ENCODE assay signal across 12 cellular contexts in the genomic region with DNA sequence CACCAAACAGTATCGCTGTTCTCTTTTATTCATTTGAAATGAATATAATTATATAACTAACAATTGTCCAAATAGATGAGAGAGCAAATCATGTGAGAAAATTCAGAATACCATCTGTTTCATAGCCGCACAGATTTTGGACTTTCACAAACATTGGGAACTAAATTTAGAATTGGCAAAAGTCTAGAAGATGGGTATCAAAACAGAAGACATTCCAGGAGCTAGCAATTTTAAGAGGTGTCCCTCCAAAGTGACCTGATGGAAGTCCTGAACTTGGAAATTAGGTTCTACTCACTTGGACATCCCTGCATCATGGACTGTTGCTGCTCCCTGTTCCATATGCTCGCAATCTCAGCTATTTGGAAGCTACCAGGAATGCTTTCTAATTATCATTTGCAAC. TPM values are rescaled to one million over a fixed set of nuclear protein-coding genes. Genes with fewer than 3 reads are reported as not detected.
DNase-seq lines count a peak whose midpoint lies in the region; ATAC-seq and TF ChIP-seq lines count a peak whose summit lies in the region.
"Had no signal": no experiment of that assay in that cellular context is flagged by ENCODE, and none has a peak within 500 bp of the region (broad histone marks: within the 10 kb centered on the region; RNA-seq: fewer than 3 reads in every experiment).

No MANE protein-coding gene starts in this region.

- POLR2A ChIA-PET in MCF 10A (lab: Yijun Ruan, JAX) = interaction anchor here (0.8 to 1.0 kb wide), 2 partner anchors 12 to 13 kb away, joined by 3 read pairs; no protein-coding TSS in a partner anchor

- H3K9ac ChIP-seq in mammary epithelial cell (ENCODE audit: insufficient read depth, low read length) = no peak overlapping the region

- H3F3A ChIP-seq in GM23338 (replicated peaks; ENCODE audit: low read depth) = no peaks in the 10 kb centered on the region

- H3K36me3 Mint-ChIP-seq in MCF 10A (ENCODE audit: insufficient read depth, unreplicated experiment) (no peaks in the 10 kb centered on the region), GM23338 (ENCODE audit: low read depth) (no peaks in the 10 kb centered on the region; the same call in 2 of the 3 replicates)

- TF ChIP-seq CTCF in mammary epithelial cell (conservative IDR thresholded peaks at IDR 0.05 in 1 of 2, IDR thresholded peaks at IDR 0.05 in 1 of 2; ENCODE audit: extremely low read depth in 1 of 2, insufficient read depth in 1 of 2, low read depth in 1 of 2, low read length in 2 of 2) (no peak), MCF 10A (IDR thresholded peaks at IDR 0.05; ENCODE audit: unreplicated experiment) (no peak), GM23338 (conservative IDR thresholded peaks at IDR 0.05; ENCODE audit: low read depth in 2 of 2) (no peak)

- no peaks in the 10 kb centered on the region for H3K4me1 Mint-ChIP-seq in MCF 10A (ENCODE audit: insufficient read depth, unreplicated experiment)
- peaks cover 78% of the 10 kb centered on the region for H3K4me1 Mint-ChIP-seq in GM23338

- H3K9me3 ChIP-seq in mammary epithelial cell (replicated peaks; ENCODE audit: insufficient read depth, low read length) = no peaks in the 10 kb centered on the region

- H3K4me2 ChIP-seq in mammary epithelial cell (ENCODE audit: insufficient read depth, low read depth, low read length) = no peak overlapping the region
- H3K4me2 ChIP-seq in GM23338 = peak overlapping the region; percentile 40; the same call in 1 of the 2 replicates

- in situ Hi-C loops in mammary epithelial cell (cut with MboI; ENCODE audit: low sequenced_read_pairs in 2 of 2) = no loop called here

- BruUV-seq in mammary epithelial cell (replicated peaks; lab: Mats Ljungman, UMichigan) (TSS peak; percentile 45), MCF 10A (replicated peaks; lab: Mats Ljungman, UMichigan) (no TSS peak)

- H4K20me1 ChIP-seq in mammary epithelial cell (ENCODE audit: insufficient read depth, low read length) (no peaks in the 10 kb centered on the region), GM23338 (replicated peaks; ENCODE audit: insufficient read depth) (no peaks in the 10 kb centered on the region)

- ATAC-seq in GM23338 (no peak), HG02981 (IDR thresholded peaks at IDR 0.05; ENCODE audit: unreplicated experiment) (no peak), GM18517 (IDR thresholded peaks at IDR 0.05; ENCODE audit: unreplicated experiment) (no peak)

- H3K36me3 ChIP-seq in mammary epithelial cell (ENCODE audit: insufficient read depth, low read length) = no peaks in the 10 kb centered on the region
- no peaks in the 10 kb centered on the region for H3K36me3 ChIP-seq in GM23338 (ENCODE audit: insufficient read depth)

- intact Hi-C loops in mammary epithelial cell (cut with micrococcal nuclease) = no loop called here
- intact Hi-C loops in MCF 10A (cut with micrococcal nuclease) = no loop called here

- H3K27ac Mint-ChIP-seq in MCF 10A (ENCODE audit: low read depth, unreplicated experiment) (no peak overlapping the region), GM23338 (no peak overlapping the region)
- H3K27ac Mint-ChIP-seq: B cell; CD4-positive, alpha-beta T cell had no signal

- H2AFZ ChIP-seq in mammary epithelial cell (ENCODE audit: low read depth, low read length) (no peak overlapping the region), GM23338 (no peak overlapping the region)

- H3K4me3 Mint-ChIP-seq in MCF 10A (ENCODE audit: unreplicated experiment) (no peak overlapping the region), GM23338 (no peak overlapping the region)
- H3K4me3 Mint-ChIP-seq: B cell; CD4-positive, alpha-beta T cell had no signal

- H3K9me2 ChIP-seq in GM23338 (ENCODE audit: insufficient read depth) = no peaks in the 10 kb centered on the region

- H3K4me3 ChIP-seq in mammary epithelial cell (replicated peaks in 1 of 3; ENCODE audit: insufficient read depth in 1 of 3, low read depth in 2 of 3, low read length in 3 of 3) (no peak overlapping the region), GM23338 (no peak overlapping the region)

- CTCF ChIA-PET in mammary epithelial cell (lab: Charles Lee; ENCODE audit: low non-redundant PET) = no interaction called here
- CTCF ChIA-PET in MCF 10A (lab: Yijun Ruan, JAX) = interaction anchor here (0.7 to 1.1 kb wide), 2 partner anchors 24 to 41 kb away, joined by 3 to 4 read pairs; no protein-coding TSS in a partner anchor

- H3K27me3 ChIP-seq in mammary epithelial cell (ENCODE audit: insufficient read depth, low read length) = no peaks in the 10 kb centered on the region
- H3K27me3 ChIP-seq in GM23338 (ENCODE audit: insufficient read depth) = no peaks in the 10 kb centered on the region

- H3K27ac ChIP-seq in mammary epithelial cell (ENCODE audit: insufficient read depth, low read depth, low read length) (no peak overlapping the region), GM23338 (ENCODE audit: low read depth) (0 out of 2 replicates have a peak overlapping the region, but pooled peaks have one; percentile 51), angular gyrus (ENCODE audit: low read depth, low read length) (peak overlapping the region; percentile 49)

- H3K4me1 ChIP-seq in mammary epithelial cell (ENCODE audit: insufficient read depth, low read length) = no peaks in the 10 kb centered on the region
- H3K4me1 ChIP-seq in GM23338 (ENCODE audit: insufficient read depth) = peaks cover 62% of the 10 kb centered on the region

- dilution Hi-C loops in mammary epithelial cell (cut with HindIII; ENCODE audit: low sequenced_read_pairs) = loop anchor here (25.0 kb wide), 1 partner anchor 204 kb away; no protein-coding TSS in a partner anchor

- H3K9me3 Mint-ChIP-seq in MCF 10A (ENCODE audit: unreplicated experiment) = no peaks in the 10 kb centered on the region
- no peaks in the 10 kb centered on the region for H3K9me3 Mint-ChIP-seq in GM23338
- H3K9me3 Mint-ChIP-seq: CD4-positive, alpha-beta T cell had no signal

- H3K27me3 Mint-ChIP-seq in MCF 10A (ENCODE audit: insufficient read depth, unreplicated experiment) = no peaks in the 10 kb centered on the region
- H3K27me3 Mint-ChIP-seq in GM23338 (ENCODE audit: insufficient read depth, low read depth, poor library complexity) = no peaks in the 10 kb centered on the region
- H3K27me3 Mint-ChIP-seq: B cell had no signal

- H3K79me2 ChIP-seq in mammary epithelial cell (ENCODE audit: insufficient read depth, low read length) = no peaks in the 10 kb centered on the region
- H3K79me2 ChIP-seq in GM23338 (replicated peaks; ENCODE audit: insufficient read depth) = no peaks in the 10 kb centered on the region

- DNase-seq in mammary epithelial cell = no peak
- no peak for DNase-seq in MCF 10A (ENCODE audit: unreplicated experiment)
- DNase-seq in GM23338 (ENCODE audit: low spot score) = no peak
- DNase-seq in superior temporal gyrus (ENCODE audit: extremely low spot score) = peak; percentile 50
- no peak for DNase-seq in SHP77 treated with DMSO at 0.1 percent for 48 hours (lab: John Stamatoyannopoulos, UW)
- DNase-seq: ACHN; CD4-positive, alpha-beta T cell; HCEC 1CT had no signal

- 93% methylated on average over 3 of the region's 3 CpGs for WGBS in mammary epithelial cell (ENCODE audit: low coverage, missing lambda C conversion rate)

TF ChIP-seq in GM23338, 12 proteins besides CTCF, POLR2A, EP300 and RAD21:
- TF ChIP-seq, protein P1, sequence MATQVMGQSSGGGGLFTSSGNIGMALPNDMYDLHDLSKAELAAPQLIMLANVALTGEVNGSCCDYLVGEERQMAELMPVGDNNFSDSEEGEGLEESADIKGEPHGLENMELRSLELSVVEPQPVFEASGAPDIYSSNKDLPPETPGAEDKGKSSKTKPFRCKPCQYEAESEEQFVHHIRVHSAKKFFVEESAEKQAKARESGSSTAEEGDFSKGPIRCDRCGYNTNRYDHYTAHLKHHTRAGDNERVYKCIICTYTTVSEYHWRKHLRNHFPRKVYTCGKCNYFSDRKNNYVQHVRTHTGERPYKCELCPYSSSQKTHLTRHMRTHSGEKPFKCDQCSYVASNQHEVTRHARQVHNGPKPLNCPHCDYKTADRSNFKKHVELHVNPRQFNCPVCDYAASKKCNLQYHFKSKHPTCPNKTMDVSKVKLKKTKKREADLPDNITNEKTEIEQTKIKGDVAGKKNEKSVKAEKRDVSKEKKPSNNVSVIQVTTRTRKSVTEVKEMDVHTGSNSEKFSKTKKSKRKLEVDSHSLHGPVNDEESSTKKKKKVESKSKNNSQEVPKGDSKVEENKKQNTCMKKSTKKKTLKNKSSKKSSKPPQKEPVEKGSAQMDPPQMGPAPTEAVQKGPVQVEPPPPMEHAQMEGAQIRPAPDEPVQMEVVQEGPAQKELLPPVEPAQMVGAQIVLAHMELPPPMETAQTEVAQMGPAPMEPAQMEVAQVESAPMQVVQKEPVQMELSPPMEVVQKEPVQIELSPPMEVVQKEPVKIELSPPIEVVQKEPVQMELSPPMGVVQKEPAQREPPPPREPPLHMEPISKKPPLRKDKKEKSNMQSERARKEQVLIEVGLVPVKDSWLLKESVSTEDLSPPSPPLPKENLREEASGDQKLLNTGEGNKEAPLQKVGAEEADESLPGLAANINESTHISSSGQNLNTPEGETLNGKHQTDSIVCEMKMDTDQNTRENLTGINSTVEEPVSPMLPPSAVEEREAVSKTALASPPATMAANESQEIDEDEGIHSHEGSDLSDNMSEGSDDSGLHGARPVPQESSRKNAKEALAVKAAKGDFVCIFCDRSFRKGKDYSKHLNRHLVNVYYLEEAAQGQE (IDR thresholded peaks at IDR 0.05; ENCODE audit: unreplicated experiment) = no peak
- TF ChIP-seq, protein P2, sequence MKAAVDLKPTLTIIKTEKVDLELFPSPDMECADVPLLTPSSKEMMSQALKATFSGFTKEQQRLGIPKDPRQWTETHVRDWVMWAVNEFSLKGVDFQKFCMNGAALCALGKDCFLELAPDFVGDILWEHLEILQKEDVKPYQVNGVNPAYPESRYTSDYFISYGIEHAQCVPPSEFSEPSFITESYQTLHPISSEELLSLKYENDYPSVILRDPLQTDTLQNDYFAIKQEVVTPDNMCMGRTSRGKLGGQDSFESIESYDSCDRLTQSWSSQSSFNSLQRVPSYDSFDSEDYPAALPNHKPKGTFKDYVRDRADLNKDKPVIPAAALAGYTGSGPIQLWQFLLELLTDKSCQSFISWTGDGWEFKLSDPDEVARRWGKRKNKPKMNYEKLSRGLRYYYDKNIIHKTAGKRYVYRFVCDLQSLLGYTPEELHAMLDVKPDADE (IDR thresholded peaks at IDR 0.05) = no peak
- TF ChIP-seq NANOG (IDR thresholded peaks at IDR 0.05; ENCODE audit: borderline replicate concordance) = no peak
- no peak for TF ChIP-seq POLR2AphosphoS5 (IDR thresholded peaks at IDR 0.05; ENCODE audit: low read depth)
- TF ChIP-seq EZH2phosphoT487 (IDR thresholded peaks at IDR 0.05; ENCODE audit: unreplicated experiment) = no peak

RNA-seq across cellular contexts. Expression of gene FSD1L, which starts 56.9 kb away (rescaled TPM):
- 10 to 100 TPM in 1 of 2 donors, 1 to 10 TPM in 1; 8.9 to 10.8 TPM for total RNA-seq in mammary epithelial cell
- polyA plus RNA-seq in mammary epithelial cell = 1.2 TPM
- 4.5 TPM for polyA minus RNA-seq in mammary epithelial cell
- total RNA-seq in MCF 10A (2022) = 6.8 and 7.2 TPM in 2 replicates
- 7.1 and 10.9 TPM in 2 replicates for total RNA-seq in GM23338 (2014; rRNA removed; shearing (Covaris generic))
- 4.0 and 5.2 TPM in 2 replicates for polyA plus RNA-seq in GM23338 (2016; fragmentation: Nextera tagmentation; extraction: Ambion mirVana)
